12 cellular contexts compared by ENCODE assay signal in genomic region chr13:94351292-94352000, GRCh38.
DNase-seq lines count a peak whose midpoint lies in the region; ATAC-seq and TF ChIP-seq lines count a peak whose summit lies in the region.
"Had no signal": no experiment of that assay in that cellular context is flagged by ENCODE, and none has a peak within 500 bp of the region (broad histone marks: within the 10 kb centered on the region; RNA-seq: fewer than 3 reads in every experiment).

No MANE protein-coding gene starts in this region.

- H3K9me3 ChIP-seq in adipocyte (ENCODE audit: control insufficient read depth, low read length) (no peaks in the 10 kb centered on the region), neural progenitor cell (ENCODE audit: low read depth) (no peaks in the 10 kb centered on the region)
- H3K9me3 ChIP-seq: thoracic aorta had no signal

- H3K9me3 Mint-ChIP-seq in neural progenitor cell, result peaks cover 2% of the 10 kb centered on the region

- H3K36me3 ChIP-seq in adipocyte (ENCODE audit: control insufficient read depth, insufficient read depth, low read length, severe bottlenecking), result no peaks in the 10 kb centered on the region
- H3K36me3 ChIP-seq in neural progenitor cell, result no peaks in the 10 kb centered on the region
- H3K36me3 ChIP-seq: thoracic aorta had no signal

- H3K27ac Mint-ChIP-seq in neural progenitor cell, result peak overlapping the region; percentile 64
- H3K27ac Mint-ChIP-seq: memory B cell had no signal

- H2AFZ ChIP-seq in neural progenitor cell (replicated peaks), result no peak overlapping the region

- no peak overlapping the region for H3K4me3 Mint-ChIP-seq in neural progenitor cell
- H3K4me3 Mint-ChIP-seq: memory B cell had no signal

- H3K4me1 ChIP-seq in adipocyte (ENCODE audit: control insufficient read depth, insufficient read depth, low read length) (peaks cover 15% of the 10 kb centered on the region), neural progenitor cell (peaks cover 18% of the 10 kb centered on the region)

- H3K4me3 ChIP-seq in adipocyte (ENCODE audit: low read length), result peak overlapping the region; percentile 57
- H3K4me3 ChIP-seq in neural progenitor cell, result no peak overlapping the region
- H3K4me3 ChIP-seq: thoracic aorta had no signal

- TF ChIP-seq CTCF in neural progenitor cell (IDR thresholded peaks at IDR 0.05), result no peak

- no peaks in the 10 kb centered on the region for H3K79me2 ChIP-seq in neural progenitor cell (ENCODE audit: low read depth)

- H3F3A ChIP-seq in neural progenitor cell (ENCODE audit: low read depth), result peaks cover 7% of the 10 kb centered on the region

- DNase-seq in NOMO-1 treated with DMSO at 0.1 percent for 48 hours (lab: John Stamatoyannopoulos, UW; ENCODE audit: unreplicated experiment) (peak; percentile 15), NOMO-1 (lab: John Stamatoyannopoulos, UW; ENCODE audit: unreplicated experiment in 2 of 2) (no peak), LHCN-M2 (ENCODE audit: low read depth) (peak; percentile 85), adipocyte (ENCODE audit: low read depth) (peak; percentile 57), neural progenitor cell (ENCODE audit: low spot score) (no peak), germinal center (ENCODE audit: low spot score) (no peak), NCI-H2171 treated with DMSO at 0.1 percent for 48 hours (lab: John Stamatoyannopoulos, UW) (no peak)
- DNase-seq: 8988T, NCI-H1694 treated with DMSO at 0.1 percent for 48 hours had no signal

- H3K4me2 ChIP-seq in neural progenitor cell, result peak overlapping the region; percentile 13

- H3K4me1 Mint-ChIP-seq in neural progenitor cell, result peaks cover 18% of the 10 kb centered on the region

- H3K27me3 Mint-ChIP-seq in neural progenitor cell (ENCODE audit: insufficient read depth, low read depth), result no peaks in the 10 kb centered on the region

- H3K9ac ChIP-seq in adipocyte (ENCODE audit: low read length) (peak overlapping the region; percentile 23), neural progenitor cell (no peak overlapping the region)

- no peak overlapping the region for H3K27ac ChIP-seq in neural progenitor cell
- H3K27ac ChIP-seq: thoracic aorta had no signal

- H3K27me3 ChIP-seq in adipocyte (replicated peaks; ENCODE audit: control insufficient read depth, insufficient read depth, low read length) (no peaks in the 10 kb centered on the region), neural progenitor cell (no peaks in the 10 kb centered on the region)

- H4K20me1 ChIP-seq in neural progenitor cell (ENCODE audit: low read depth), result no peaks in the 10 kb centered on the region

- ATAC-seq in HG02840 (IDR thresholded peaks at IDR 0.05; ENCODE audit: low FRiP score, unreplicated experiment), result no peak

- H3K36me3 Mint-ChIP-seq in neural progenitor cell, result peaks cover 1% of the 10 kb centered on the region
- H3K36me3 Mint-ChIP-seq: memory B cell had no signal

Comparison
In these comparisons a context has a peak if more than half of its experiments do, and no peak if none do; other contexts are left out.
1. DNase-seq: peak in NOMO-1 treated with DMSO at 0.1 percent for 48 hours (single experiment), LHCN-M2 (single experiment) and adipocyte (single experiment); none in NOMO-1 (0 of 2), neural progenitor cell (single experiment), germinal center (single experiment) and NCI-H2171 treated with DMSO at 0.1 percent for 48 hours (single experiment).